ENCODE assay signal across 12 cellular contexts in the genomic region with DNA sequence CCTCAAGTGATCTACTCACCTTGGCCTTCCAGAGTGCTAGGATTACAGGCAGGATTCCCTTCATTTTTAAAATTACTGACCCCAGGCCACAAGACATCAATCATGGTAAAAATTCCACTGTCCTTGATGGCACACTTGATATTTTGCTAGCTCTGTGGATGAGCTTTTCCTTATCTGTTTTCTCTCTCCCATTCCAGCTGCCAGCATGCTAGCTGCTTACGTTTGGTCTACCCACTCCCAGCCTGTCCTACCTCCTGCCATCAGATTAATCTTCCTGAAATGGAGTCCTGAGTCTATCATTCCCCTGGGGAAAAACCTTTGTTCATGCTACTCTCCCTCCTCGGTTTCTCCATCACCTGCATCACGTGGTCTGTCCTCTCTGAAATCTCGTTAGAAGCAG.
"Had no signal": no experiment of that assay in that cellular context is flagged by ENCODE, and none has a peak within 500 bp of the region (broad histone marks: within the 10 kb centered on the region; RNA-seq: fewer than 3 reads in every experiment).

No MANE protein-coding gene starts in this region.

- H3K36me3 ChIP-seq: heart left ventricle, left lung had no signal

- H3K4me3 ChIP-seq: heart left ventricle, left lung had no signal

- H3K27me3 ChIP-seq: heart left ventricle, left lung had no signal

- H3K27me3 Mint-ChIP-seq: activated B cell treated with CpG ODN at 0.5 μM for 24 hours; activated CD4-positive, alpha-beta T cell treated with anti-CD3 and anti-CD28 coated beads, Interleukin-2, amount 10 ng/mL, durations not matched to agents 24 days and 14 days; activated naive CD8-positive, alpha-beta T cell treated with anti-CD3 and anti-CD28 coated beads for 36 hours had no signal

- H3K27ac ChIP-seq: heart left ventricle, left lung had no signal

- DNase-seq: activated B cell treated with CpG ODN at 0.5 μM for 24 hours; activated CD4-positive, alpha-beta T cell treated with anti-CD3 and anti-CD28 coated beads, Interleukin-2, amount 10 ng/mL, durations not matched to agents 24 days and 14 days; activated effector memory CD4-positive, alpha-beta T cell treated with Interleukin-2 at 50 U/mL for 16 hours; activated naive CD8-positive, alpha-beta T cell treated with anti-CD3 and anti-CD28 coated beads for 36 hours; aorta; foreskin melanocyte; heart left ventricle; left lung; stimulated activated CD4-positive, alpha-beta T cell treated with anti-CD3 and anti-CD28 coated beads, Interleukin-2, amount 100 ng/mL, for 48 hours; stimulated activated naive CD8-positive, alpha-beta T cell treated with anti-CD3 and anti-CD28 coated beads, Interleukin-15, Interleukin-2, amounts not matched to agents 100 U/mL and 50 U/mL, for 24 hours had no signal

- H3K4me1 ChIP-seq: heart left ventricle, left lung had no signal

- H3K9me3 ChIP-seq: heart left ventricle, left lung had no signal

- ATAC-seq: heart left ventricle; left lung; stimulated activated naive CD8-positive, alpha-beta T cell treated with anti-CD3 and anti-CD28 coated beads, Interleukin-15, Interleukin-2, amounts not matched to agents 100 U/mL and 50 U/mL, for 24 hours had no signal

- H3K4me1 Mint-ChIP-seq: activated B cell treated with CpG ODN at 0.5 μM for 24 hours, neural crest cell had no signal

- H3K27ac Mint-ChIP-seq: activated B cell treated with CpG ODN at 0.5 μM for 24 hours; activated CD4-positive, alpha-beta T cell treated with anti-CD3 and anti-CD28 coated beads, Interleukin-2, amount 10 ng/mL, durations not matched to agents 24 days and 14 days; activated naive CD8-positive, alpha-beta T cell treated with anti-CD3 and anti-CD28 coated beads for 36 hours; T-helper 1 cell treated with Interleukin-12 subunit alpha and Interleukin-12 subunit beta and Interleukin-4 antibody, amounts not matched to agents 30 μg/mL and 1 μg/mL, for 36 hours had no signal

- H3K4me3 Mint-ChIP-seq: activated B cell treated with CpG ODN at 0.5 μM for 24 hours; activated CD4-positive, alpha-beta T cell treated with anti-CD3 and anti-CD28 coated beads, Interleukin-2, amount 10 ng/mL, durations not matched to agents 24 days and 14 days; activated naive CD8-positive, alpha-beta T cell treated with anti-CD3 and anti-CD28 coated beads for 36 hours; neural crest cell; T-helper 1 cell treated with Interleukin-12 subunit alpha and Interleukin-12 subunit beta and Interleukin-4 antibody, amounts not matched to agents 30 μg/mL and 1 μg/mL, for 36 hours had no signal

- H3K9me3 Mint-ChIP-seq: activated CD4-positive, alpha-beta T cell treated with anti-CD3 and anti-CD28 coated beads, Interleukin-2, amount 10 ng/mL, durations not matched to agents 24 days and 14 days had no signal
